20 cellular contexts compared by ENCODE assay signal in the genomic region with DNA sequence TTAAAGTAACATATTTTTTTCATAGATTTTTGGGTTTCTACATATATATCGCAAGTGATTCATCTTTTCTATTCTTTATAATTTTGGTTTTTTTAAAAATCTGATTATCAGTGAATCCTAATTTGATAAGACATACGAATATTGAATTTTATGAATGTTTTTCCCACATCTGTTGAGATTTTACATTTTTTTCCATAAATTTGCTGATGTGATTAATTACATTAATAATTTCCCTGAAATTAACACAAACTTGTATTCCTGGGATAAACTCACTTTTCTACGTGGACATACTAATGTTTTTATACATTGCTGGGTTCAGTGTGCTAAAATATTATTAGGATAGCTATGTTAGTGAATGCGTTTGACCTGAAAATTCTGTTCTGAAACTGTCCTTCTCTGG. TPM values are rescaled to one million over a fixed set of nuclear protein-coding genes. Genes with fewer than 3 reads are reported as not detected.
DNase-seq lines count a peak whose midpoint lies in the region; ATAC-seq, FAIRE-seq and TF ChIP-seq lines count a peak whose summit lies in the region.
"Had no signal": no experiment of that assay in that cellular context is flagged by ENCODE, and none has a peak within 500 bp of the region (broad histone marks: within the 10 kb centered on the region; RNA-seq: fewer than 3 reads in every experiment).

No MANE protein-coding gene starts in this region.

- H3K36me3 Mint-ChIP-seq in natural killer cell, result peaks cover 13% of the 10 kb centered on the region
- peaks cover 43% of the 10 kb centered on the region for H3K36me3 Mint-ChIP-seq in natural killer cell treated with Interleukin-12 subunit alpha and Interleukin-12 subunit beta and Interleukin-15 and Interleukin-18, amount 100 ng/mL, for 72 hours
- H3K36me3 Mint-ChIP-seq in T-helper 17 cell (ENCODE audit: low read depth), result peaks cover 14% of the 10 kb centered on the region

- ATAC-seq in natural killer cell (no peak), T-helper 17 cell (no peak), GM18502 (IDR thresholded peaks at IDR 0.05; ENCODE audit: poor library complexity, unreplicated experiment) (no peak)
- no peak for ATAC-seq in natural killer cell treated with Interleukin-12 subunit alpha and Interleukin-12 subunit beta and Interleukin-15 and Interleukin-18, amount 100 ng/mL, for 72 hours
- ATAC-seq: GM12878, GM23338 had no signal

- H3K4me3 Mint-ChIP-seq in natural killer cell, result no peak overlapping the region
- H3K4me3 Mint-ChIP-seq in natural killer cell treated with Interleukin-12 subunit alpha and Interleukin-12 subunit beta and Interleukin-15 and Interleukin-18, amount 100 ng/mL, for 72 hours, result no peak overlapping the region
- H3K4me3 Mint-ChIP-seq in T-helper 17 cell, result no peak overlapping the region
- H3K4me3 Mint-ChIP-seq: B cell; CD4-positive, CD25-positive, alpha-beta regulatory T cell; GM23338 had no signal

- no peak overlapping the region for H3K4me3 ChIP-seq in kidney (ENCODE audit: low read length in 2 of 2)
- H3K4me3 ChIP-seq: BLaER1 treated with 17β-estradiol and CSF1 and Interleukin-3, amounts not matched to agents 10 nM and 100 nM; GM12878; GM23338 had no signal

- H3K4me1 Mint-ChIP-seq in natural killer cell, result peaks cover 13 to 22% of the 10 kb centered on the region in 2 donors
- H3K4me1 Mint-ChIP-seq in natural killer cell treated with Interleukin-12 subunit alpha and Interleukin-12 subunit beta and Interleukin-15 and Interleukin-18, amount 100 ng/mL, for 72 hours (ENCODE audit: low read depth in 2 of 2), result peaks cover 12 to 20% of the 10 kb centered on the region in 2 donors
- H3K4me1 Mint-ChIP-seq in T-helper 17 cell, result peaks cover 23% of the 10 kb centered on the region
- H3K4me1 Mint-ChIP-seq: GM23338 had no signal

- DNase-seq in natural killer cell, result no peak
- DNase-seq in natural killer cell treated with Interleukin-12 subunit alpha and Interleukin-12 subunit beta and Interleukin-15 and Interleukin-18, amount 100 ng/mL, for 72 hours (ENCODE audit: low spot score), result no peak
- no peak for DNase-seq in T-helper 17 cell
- DNase-seq in kidney, result no peak
- no peak for DNase-seq in NCI-H524 treated with DMSO at 0.1 percent for 48 hours (lab: John Stamatoyannopoulos, UW)
- no peak for DNase-seq in GM03348 (ENCODE audit: low spot score)
- DNase-seq: Caco-2; CD4-positive, CD25-positive, alpha-beta regulatory T cell; DMS79; GF-D8; HCEC 1CT had no signal

- peak; percentile 33 for FAIRE-seq in kidney (lab: Jason Lieb, UNC)
- FAIRE-seq: D721Med, H54 had no signal

- H3K27me3 Mint-ChIP-seq in natural killer cell (ENCODE audit: low read depth in 2 of 2) (no peaks in the 10 kb centered on the region), T-helper 17 cell (no peaks in the 10 kb centered on the region)
- H3K27me3 Mint-ChIP-seq in natural killer cell treated with Interleukin-12 subunit alpha and Interleukin-12 subunit beta and Interleukin-15 and Interleukin-18, amount 100 ng/mL, for 72 hours, result no peaks in the 10 kb centered on the region
- H3K27me3 Mint-ChIP-seq: B cell; CD4-positive, CD25-positive, alpha-beta regulatory T cell had no signal

- peak overlapping the region; percentile 13 to 66 for H3K27ac Mint-ChIP-seq in natural killer cell
- no peak overlapping the region for H3K27ac Mint-ChIP-seq in natural killer cell treated with Interleukin-12 subunit alpha and Interleukin-12 subunit beta and Interleukin-15 and Interleukin-18, amount 100 ng/mL, for 72 hours
- H3K27ac Mint-ChIP-seq in T-helper 17 cell, result peak overlapping the region; percentile 81
- H3K27ac Mint-ChIP-seq: B cell had no signal

- no peak overlapping the region for H3K9ac ChIP-seq in kidney (ENCODE audit: low read length in 2 of 2)
- H3K9ac ChIP-seq: BLaER1 treated with 17β-estradiol and CSF1 and Interleukin-3, amounts not matched to agents 10 nM and 100 nM had no signal

- no peaks in the 10 kb centered on the region for H3K4me1 ChIP-seq in kidney (ENCODE audit: control insufficient read depth in 1 of 2, insufficient read depth in 1 of 2, low read depth in 1 of 2, low read length in 2 of 2)
- H3K4me1 ChIP-seq: BLaER1 treated with 17β-estradiol and CSF1 and Interleukin-3, amounts not matched to agents 10 nM and 100 nM had no signal

- intact Hi-C loops in natural killer cell (cut with micrococcal nuclease), result no loop called here
- intact Hi-C loops in kidney (cut with DNase I), result no loop called here

- H3K9me3 ChIP-seq in T-helper 17 cell (ENCODE audit: control insufficient read depth, low read length, poor library complexity, severe bottlenecking), result no peaks in the 10 kb centered on the region
- no peaks in the 10 kb centered on the region for H3K9me3 ChIP-seq in kidney (ENCODE audit: control insufficient read depth in 1 of 2, low read length in 2 of 2)
- H3K9me3 ChIP-seq: BLaER1 treated with 17β-estradiol and CSF1 and Interleukin-3, amounts not matched to agents 10 nM and 100 nM; Caco-2 had no signal

- no peak overlapping the region for H3K27ac ChIP-seq in kidney (ENCODE audit: low read depth in 2 of 2, low read length in 2 of 2)
- H3K27ac ChIP-seq: 22Rv1; BLaER1 treated with 17β-estradiol and CSF1 and Interleukin-3, amounts not matched to agents 10 nM and 100 nM; HL-60 had no signal

- H3K9me3 Mint-ChIP-seq in natural killer cell, result no peaks in the 10 kb centered on the region
- H3K9me3 Mint-ChIP-seq in natural killer cell treated with Interleukin-12 subunit alpha and Interleukin-12 subunit beta and Interleukin-15 and Interleukin-18, amount 100 ng/mL, for 72 hours, result no peaks in the 10 kb centered on the region
- H3K9me3 Mint-ChIP-seq: CD4-positive, CD25-positive, alpha-beta regulatory T cell; GM23338 had no signal

- peaks cover 18 to 27% of the 10 kb centered on the region in 2 donors for H3K36me3 ChIP-seq in kidney (ENCODE audit: control insufficient read depth in 1 of 2, insufficient read depth in 2 of 2, low read length in 2 of 2)

- no peak for TF ChIP-seq CTCF in natural killer cell (IDR thresholded peaks at IDR 0.05)
- no peak for TF ChIP-seq CTCF in kidney (IDR thresholded peaks at IDR 0.05; ENCODE audit: borderline replicate concordance, extremely low read depth, insufficient read depth)

RNA-seq across cellular contexts. Expression of a gene that starts 26.1 kb away (rescaled TPM):
- total RNA-seq in natural killer cell (100 to 1,000 TPM; 154 to 178 (median 160) TPM), T-helper 17 cell (100 to 1,000 TPM; 125 to 131 TPM), kidney (88.6 TPM)
- 100 to 1,000 TPM; 144 to 166 TPM for total RNA-seq in natural killer cell treated with Interleukin-12 subunit alpha and Interleukin-12 subunit beta and Interleukin-15 and Interleukin-18, amount 100 ng/mL, for 72 hours
- 23.6 TPM for polyA plus RNA-seq in kidney (ENCODE audit: insufficient read depth, low read depth, low replicate concordance)

RNA-seq across cellular contexts. Expression of a gene that starts 41.2 kb away (rescaled TPM):
- total RNA-seq in natural killer cell, result 10 to 100 TPM; 52.5 to 61.8 (median 55.2) TPM
- 10 to 100 TPM; 45.8 to 58.3 TPM for total RNA-seq in natural killer cell treated with Interleukin-12 subunit alpha and Interleukin-12 subunit beta and Interleukin-15 and Interleukin-18, amount 100 ng/mL, for 72 hours
- total RNA-seq in T-helper 17 cell, result 100 to 1,000 TPM in 1 of 2 donors, 10 to 100 TPM in 1; 96.5 to 123 TPM
- total RNA-seq in kidney, result 50.3 TPM
- polyA plus RNA-seq in kidney (ENCODE audit: insufficient read depth, low read depth, low replicate concordance), result 37.7 TPM

Comparison
In these comparisons a context has a peak if more than half of its experiments do, and no peak if none do; other contexts are left out.
1. H3K27ac Mint-ChIP-seq: peak in natural killer cell (2 of 2) and T-helper 17 cell (single experiment); none in natural killer cell treated with Interleukin-12 subunit alpha and Interleukin-12 subunit beta and Interleukin-15 and Interleukin-18, amount 100 ng/mL, for 72 hours (0 of 2).